Comparison of ENCODE assay signal across 1 cellular context in the genomic region with DNA sequence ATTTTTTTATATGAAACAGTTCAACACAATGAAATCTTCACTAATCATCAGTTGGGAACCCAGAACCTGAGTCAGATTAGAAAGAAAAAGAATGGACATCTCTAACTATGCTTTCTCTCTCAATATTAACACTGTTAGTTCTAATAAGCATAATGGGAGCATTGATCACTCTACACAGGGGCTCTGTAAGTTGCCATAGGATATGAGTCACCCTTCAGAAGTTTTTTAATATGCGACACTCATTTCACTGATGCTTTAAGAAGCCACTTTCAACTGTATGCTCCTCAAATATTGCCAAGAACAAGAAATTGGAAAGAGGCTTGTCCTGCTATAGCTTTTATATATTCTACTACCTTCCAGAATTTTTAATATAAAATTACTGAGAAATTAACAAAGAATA.
TF ChIP-seq lines count a peak whose summit lies in the region.

No MANE protein-coding gene starts in this region.

TF ChIP-seq in SK-N-SH treated with all-trans-retinoic acid at 6 μM for 48 hours, 23 proteins besides CTCF, POLR2A, EP300 and RAD21 (continued from another document):
- TF ChIP-seq, protein P1, sequence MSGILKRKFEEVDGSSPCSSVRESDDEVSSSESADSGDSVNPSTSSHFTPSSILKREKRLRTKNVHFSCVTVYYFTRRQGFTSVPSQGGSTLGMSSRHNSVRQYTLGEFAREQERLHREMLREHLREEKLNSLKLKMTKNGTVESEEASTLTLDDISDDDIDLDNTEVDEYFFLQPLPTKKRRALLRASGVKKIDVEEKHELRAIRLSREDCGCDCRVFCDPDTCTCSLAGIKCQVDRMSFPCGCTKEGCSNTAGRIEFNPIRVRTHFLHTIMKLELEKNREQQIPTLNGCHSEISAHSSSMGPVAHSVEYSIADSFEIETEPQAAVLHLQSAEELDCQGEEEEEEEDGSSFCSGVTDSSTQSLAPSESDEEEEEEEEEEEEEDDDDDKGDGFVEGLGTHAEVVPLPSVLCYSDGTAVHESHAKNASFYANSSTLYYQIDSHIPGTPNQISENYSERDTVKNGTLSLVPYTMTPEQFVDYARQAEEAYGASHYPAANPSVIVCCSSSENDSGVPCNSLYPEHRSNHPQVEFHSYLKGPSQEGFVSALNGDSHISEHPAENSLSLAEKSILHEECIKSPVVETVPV (CRISPR knock-in tag; IDR thresholded peaks at IDR 0.05), result no peak
- TF ChIP-seq, protein P2, sequence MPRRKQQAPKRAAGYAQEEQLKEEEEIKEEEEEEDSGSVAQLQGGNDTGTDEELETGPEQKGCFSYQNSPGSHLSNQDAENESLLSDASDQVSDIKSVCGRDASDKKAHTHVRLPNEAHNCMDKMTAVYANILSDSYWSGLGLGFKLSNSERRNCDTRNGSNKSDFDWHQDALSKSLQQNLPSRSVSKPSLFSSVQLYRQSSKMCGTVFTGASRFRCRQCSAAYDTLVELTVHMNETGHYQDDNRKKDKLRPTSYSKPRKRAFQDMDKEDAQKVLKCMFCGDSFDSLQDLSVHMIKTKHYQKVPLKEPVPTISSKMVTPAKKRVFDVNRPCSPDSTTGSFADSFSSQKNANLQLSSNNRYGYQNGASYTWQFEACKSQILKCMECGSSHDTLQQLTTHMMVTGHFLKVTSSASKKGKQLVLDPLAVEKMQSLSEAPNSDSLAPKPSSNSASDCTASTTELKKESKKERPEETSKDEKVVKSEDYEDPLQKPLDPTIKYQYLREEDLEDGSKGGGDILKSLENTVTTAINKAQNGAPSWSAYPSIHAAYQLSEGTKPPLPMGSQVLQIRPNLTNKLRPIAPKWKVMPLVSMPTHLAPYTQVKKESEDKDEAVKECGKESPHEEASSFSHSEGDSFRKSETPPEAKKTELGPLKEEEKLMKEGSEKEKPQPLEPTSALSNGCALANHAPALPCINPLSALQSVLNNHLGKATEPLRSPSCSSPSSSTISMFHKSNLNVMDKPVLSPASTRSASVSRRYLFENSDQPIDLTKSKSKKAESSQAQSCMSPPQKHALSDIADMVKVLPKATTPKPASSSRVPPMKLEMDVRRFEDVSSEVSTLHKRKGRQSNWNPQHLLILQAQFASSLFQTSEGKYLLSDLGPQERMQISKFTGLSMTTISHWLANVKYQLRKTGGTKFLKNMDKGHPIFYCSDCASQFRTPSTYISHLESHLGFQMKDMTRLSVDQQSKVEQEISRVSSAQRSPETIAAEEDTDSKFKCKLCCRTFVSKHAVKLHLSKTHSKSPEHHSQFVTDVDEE (CRISPR knock-in tag; IDR thresholded peaks at IDR 0.05), result no peak
- TF ChIP-seq ARNTL (CRISPR knock-in tag; IDR thresholded peaks at IDR 0.05; ENCODE audit: borderline replicate concordance, low read depth), result no peak
- no peak for TF ChIP-seq ZNF70 (CRISPR knock-in tag; IDR thresholded peaks at IDR 0.05)
- TF ChIP-seq ZFP30 (CRISPR knock-in tag; IDR thresholded peaks at IDR 0.05), result no peak
- no peak for TF ChIP-seq BACH2 (CRISPR knock-in tag; IDR thresholded peaks at IDR 0.05; ENCODE audit: borderline replicate concordance)
- TF ChIP-seq ZNF8 (CRISPR knock-in tag; IDR thresholded peaks at IDR 0.05), result no peak
- TF ChIP-seq GLIS3 (CRISPR knock-in tag; IDR thresholded peaks at IDR 0.05), result no peak
